Comparison of ENCODE assay signal across 13 cellular contexts in genomic region chr22:42022162-42022847, GRCh38. TPM values are rescaled to one million over a fixed set of nuclear protein-coding genes. Genes with fewer than 3 reads are reported as not detected.
DNase-seq lines count a peak whose midpoint lies in the region; ATAC-seq and TF ChIP-seq lines count a peak whose summit lies in the region.
"Had no signal": no experiment of that assay in that cellular context is flagged by ENCODE, and none has a peak within 500 bp of the region (broad histone marks: within the 10 kb centered on the region; RNA-seq: fewer than 3 reads in every experiment).

No MANE protein-coding gene starts in this region.

- ATAC-seq in GM19035 (IDR thresholded peaks at IDR 0.05; ENCODE audit: unreplicated experiment) = no peak

- DNase-seq in DMS53 (lab: John Stamatoyannopoulos, UW) (peak; percentile 25), DMS53 treated with DMSO at 0.1 percent for 48 hours (lab: John Stamatoyannopoulos, UW; ENCODE audit: unreplicated experiment) (no peak), HT-29 (ENCODE audit: low spot score) (peak; percentile 22), SW480 (ENCODE audit: low spot score) (peak; percentile 69), kidney epithelial cell (ENCODE audit: low read depth) (peak; percentile 10), GM03348 (ENCODE audit: low spot score) (no peak), COLO829 (ENCODE audit: low spot score) (no peak)
- DNase-seq: DMS79 treated with DMSO at 0.1 percent for 48 hours, NCI-H1694, ovary, Peyer's patch had no signal

- TF ChIP-seq CTCF in kidney epithelial cell (IDR thresholded peaks at IDR 0.05; ENCODE audit: insufficient read depth, low read length, poor library complexity, severe bottlenecking) = no peak

- H3K27me3 ChIP-seq in kidney epithelial cell (ENCODE audit: control insufficient read depth, insufficient read depth, low read length) = no peaks in the 10 kb centered on the region
- H3K27me3 ChIP-seq: ovary, Peyer's patch had no signal

- H3K4me3 ChIP-seq in kidney epithelial cell (ENCODE audit: low read depth, low read length) = no peak overlapping the region
- H3K4me3 ChIP-seq: ovary, Peyer's patch had no signal

- H3K36me3 ChIP-seq in kidney epithelial cell (ENCODE audit: control insufficient read depth, insufficient read depth, low read length) = no peaks in the 10 kb centered on the region
- H3K36me3 ChIP-seq: ovary, Peyer's patch had no signal

RNA-seq across cellular contexts. Expression of gene WBP2NL, which starts 23.7 kb away (rescaled TPM):
- not detected in 2 replicates for total RNA-seq in HT-29 (2014; rRNA removed; shearing (Covaris generic))
- 0.68 and 2.6 TPM in 2 replicates for total RNA-seq in kidney epithelial cell
- total RNA-seq: dermis microvascular lymphatic vessel endothelial cell had no signal

RNA-seq across cellular contexts. Expression of gene NAGA, which starts 48.3 kb away (rescaled TPM):
- total RNA-seq in HT-29 (2014; rRNA removed; shearing (Covaris generic)) = 20.8 and 26.8 TPM in 2 replicates
- total RNA-seq in kidney epithelial cell = 26.3 and 28.4 TPM in 2 replicates

RNA-seq across cellular contexts. Expression of gene PHETA2, which starts 51.7 kb away (rescaled TPM):
- 5.1 and 6.5 TPM in 2 replicates for total RNA-seq in HT-29 (2014; rRNA removed; shearing (Covaris generic))
- 4.6 and 8.7 TPM in 2 replicates for total RNA-seq in kidney epithelial cell

RNA-seq across cellular contexts. Expression of gene SEPTIN3, which starts 53.1 kb away (rescaled TPM):
- total RNA-seq in HT-29 (2014; rRNA removed; shearing (Covaris generic)) = 0.03 TPM in 1 of 2 replicates, not detected in the other
- 1.9 and 2.5 TPM in 2 replicates for total RNA-seq in kidney epithelial cell
- total RNA-seq: Peyer's patch had no signal

RNA-seq across cellular contexts. Expression of gene SMDT1, which starts 57.2 kb away (rescaled TPM):
- 18.9 and 25.5 TPM in 2 replicates for total RNA-seq in HT-29 (2014; rRNA removed; shearing (Covaris generic))
- 7.1 and 16.3 TPM in 2 replicates for total RNA-seq in kidney epithelial cell

Comparison
In these comparisons a context has a peak if more than half of its experiments do, and no peak if none do; other contexts are left out.
1. DNase-seq: peak in DMS53 (single experiment), HT-29 (single experiment), SW480 (single experiment) and kidney epithelial cell (single experiment); none in DMS53 treated with DMSO at 0.1 percent for 48 hours (single experiment), GM03348 (single experiment) and COLO829 (single experiment).